In genomic region chr5:172005708-172006377, GRCh38 we compare ENCODE assay signal across 8 cellular contexts. TPM values are rescaled to one million over a fixed set of nuclear protein-coding genes. Genes with fewer than 3 reads are reported as not detected.
A peak's percentile ranks its signal among the peaks of the same experiment; 100 is the strongest.
DNase-seq lines count a peak whose midpoint lies in the region; ATAC-seq and TF ChIP-seq lines count a peak whose summit lies in the region.

No MANE protein-coding gene starts in this region.

- H3K27me3 Mint-ChIP-seq in brain (peaks cover 5% of the 10 kb centered on the region), immature natural killer cell (ENCODE audit: low read depth in 3 of 3) (peaks cover 0 to 7% (median 2%) of the 10 kb centered on the region in 3 donors)

- H3K4me1 Mint-ChIP-seq in brain (peaks cover 84% of the 10 kb centered on the region), immature natural killer cell (peaks cover 57 to 69% of the 10 kb centered on the region in 2 donors)

- peak overlapping the region; percentile 90 to 100 (median 99) for H3K27ac Mint-ChIP-seq in brain
- H3K27ac Mint-ChIP-seq in immature natural killer cell: peak overlapping the region; percentile 87 to 96 (median 95)

- DNase-seq in SW480 (ENCODE audit: low spot score) (peak; percentile 25), immature natural killer cell (peak in 1 of 3 donors; percentile 15), NCI-H128 (lab: John Stamatoyannopoulos, UW; ENCODE audit: unreplicated experiment) (no peak), CD1c-positive myeloid dendritic cell (ENCODE audit: extremely low spot score) (no peak)

- H3K27ac ChIP-seq in skin epidermis: peak overlapping the region; percentile 92 to 100 (median 99)

- H3K36me3 Mint-ChIP-seq in brain (no peaks in the 10 kb centered on the region), immature natural killer cell (no peaks in the 10 kb centered on the region)

- no peak for TF ChIP-seq CTCF in brain (conservative IDR thresholded peaks at IDR 0.05)

- peak overlapping the region; percentile 75 to 95 (median 87) for H3K4me3 ChIP-seq in skin epidermis

- no peaks in the 10 kb centered on the region for H3K9me3 Mint-ChIP-seq in brain
- no peaks in the 10 kb centered on the region for H3K9me3 Mint-ChIP-seq in immature natural killer cell

- peak; percentile 10 for ATAC-seq in GM18499 (IDR thresholded peaks at IDR 0.05; ENCODE audit: insufficient read depth, unreplicated experiment)
- peak; percentile 21 for ATAC-seq in HG02973 (IDR thresholded peaks at IDR 0.05; ENCODE audit: unreplicated experiment)

- peak overlapping the region; percentile 89 to 96 (median 92) for H3K4me3 Mint-ChIP-seq in brain
- H3K4me3 Mint-ChIP-seq in immature natural killer cell: peak overlapping the region; percentile 93 to 97 (median 95)

RNA-seq across cellular contexts. Expression of gene FBXW11, which starts 0.6 kb away (rescaled TPM):
- polyA plus RNA-seq in brain (ENCODE audit: insufficient read depth, low read depth, low replicate concordance) (49.0 TPM), immature natural killer cell (10 to 100 TPM; 13.6 to 29.1 (median 17.8) TPM)
